ENCODE assay signal across 18 cellular contexts in the genomic region with DNA sequence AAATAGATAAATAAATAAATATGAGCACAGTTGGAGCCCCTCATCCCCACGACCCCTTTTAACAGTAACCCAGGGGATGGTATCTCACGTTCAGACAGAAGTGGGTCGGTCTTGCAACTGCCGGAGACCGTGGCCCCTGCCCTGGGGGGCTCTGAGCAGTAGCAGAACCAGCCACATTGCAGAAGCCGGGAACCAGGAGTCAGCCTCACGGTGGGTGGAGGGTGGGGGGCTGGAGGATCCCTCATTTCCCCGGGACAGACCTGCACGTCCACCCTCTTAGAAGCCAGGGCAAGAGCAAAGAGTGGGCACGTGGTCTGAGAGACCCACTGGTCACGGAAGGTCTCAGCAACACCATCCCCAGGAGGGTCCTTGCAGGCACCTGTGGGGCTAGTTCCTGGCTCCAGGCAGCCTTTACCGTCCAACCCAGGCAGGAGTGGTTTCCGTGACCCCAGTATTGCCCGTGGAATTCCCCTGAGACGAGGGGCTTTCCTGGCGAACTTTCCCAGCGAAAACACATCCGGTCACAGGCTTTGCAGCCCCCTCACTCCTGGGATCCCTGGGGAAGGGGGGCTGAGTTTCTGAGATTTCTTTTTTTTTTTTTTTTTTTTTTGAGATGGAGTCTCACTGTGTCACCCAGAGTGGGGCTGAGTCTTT. TPM values are rescaled to one million over a fixed set of nuclear protein-coding genes. Genes with fewer than 3 reads are reported as not detected.
DNase-seq lines count a peak whose midpoint lies in the region; ATAC-seq, FAIRE-seq and TF ChIP-seq lines count a peak whose summit lies in the region.
"Had no signal": no experiment of that assay in that cellular context is flagged by ENCODE, and none has a peak within 500 bp of the region (broad histone marks: within the 10 kb centered on the region; RNA-seq: fewer than 3 reads in every experiment).

No MANE protein-coding gene starts in this region.

- H3K23ac ChIP-seq in neuronal stem cell (ENCODE audit: low read depth, low read length, poor library complexity) = no peak overlapping the region

- no peak overlapping the region for H4K8ac ChIP-seq in neuronal stem cell (ENCODE audit: low read depth, low read length)

- no peaks in the 10 kb centered on the region for H3K36me3 ChIP-seq in neuronal stem cell (replicated peaks in 1 of 2; ENCODE audit: control insufficient read depth in 2 of 2, insufficient read depth in 2 of 2, low read length in 2 of 2)
- H3K36me3 ChIP-seq: adrenal gland, cardiac muscle cell, thoracic aorta had no signal

- in situ Hi-C loops in GM13977 (cut with MboI; ENCODE audit: low pct_unique_long_range_greater_than_20kb, low sequenced_read_pairs, unreplicated experiment) = no loop called here

- FAIRE-seq in H54 (lab: Jason Lieb, UNC) = no peak
- FAIRE-seq: small intestine had no signal

- no peak for TF ChIP-seq POLR2A in H54 (IDR thresholded peaks at IDR 0.05; ENCODE audit: low read depth, low read length)

- peak overlapping the region; percentile 82 for H2BK12ac ChIP-seq in neuronal stem cell (ENCODE audit: low read length)

- no peaks in the 10 kb centered on the region for H3K27me3 ChIP-seq in neuronal stem cell (ENCODE audit: control insufficient read depth in 3 of 3, insufficient read depth in 3 of 3, low read depth in 1 of 3, low read length in 3 of 3)
- H3K27me3 ChIP-seq: cardiac muscle cell had no signal

- no peak overlapping the region for H2BK5ac ChIP-seq in neuronal stem cell (ENCODE audit: low read length)

- H2AFZ ChIP-seq in neuronal stem cell (ENCODE audit: low read length) = peak overlapping the region; percentile 19

- H3K9ac ChIP-seq in neuronal stem cell (ENCODE audit: low read depth, low read length, poor library complexity) = no peak overlapping the region

- no peaks in the 10 kb centered on the region for H3K79me1 ChIP-seq in neuronal stem cell (ENCODE audit: low read depth, low read length)

- no CpG with 5 or more reads among the region's 18 CpGs for WGBS in neuronal stem cell (ENCODE audit: extremely low coverage in 2 of 2, insufficient read length in 2 of 2, insufficient replicate concordance in 1 of 2), 2 donors

- peak overlapping the region; percentile 83 for H3K18ac ChIP-seq in neuronal stem cell (ENCODE audit: low read length)

- no peak overlapping the region for H3K4me3 ChIP-seq in neuronal stem cell (ENCODE audit: low read length in 2 of 2)
- H3K4me3 ChIP-seq: adrenal gland, cardiac muscle cell, thoracic aorta had no signal

- TF ChIP-seq CTCF in GM13977 (IDR thresholded peaks at IDR 0.05; ENCODE audit: extremely low read depth, insufficient read depth, missing control alignments) = no peak

- peaks cover 0 to 1% of the 10 kb centered on the region in 2 donors for H3K4me1 ChIP-seq in neuronal stem cell (ENCODE audit: control insufficient read depth in 2 of 2, insufficient read depth in 1 of 2, low read depth in 1 of 2, low read length in 2 of 2)
- H3K4me1 ChIP-seq: adrenal gland had no signal

- no peak overlapping the region for H2BK120ac ChIP-seq in neuronal stem cell (ENCODE audit: low read depth, low read length)

- peak; percentile 41 for ATAC-seq in GM21529 (IDR thresholded peaks at IDR 0.05; ENCODE audit: unreplicated experiment)
- ATAC-seq in HG03565 (IDR thresholded peaks at IDR 0.05; ENCODE audit: unreplicated experiment) = peak; percentile 40
- ATAC-seq: HCT116; natural killer cell treated with Interleukin-12 subunit alpha and Interleukin-12 subunit beta and Interleukin-15 and Interleukin-18, amount 100 ng/mL, for 72 hours had no signal

- H3K27ac ChIP-seq in neuronal stem cell (replicated peaks; ENCODE audit: low read length) = no peak overlapping the region
- H3K27ac ChIP-seq: adrenal gland, cardiac muscle cell, HL-60, thoracic aorta had no signal

- peak overlapping the region; percentile 98 for H2AK5ac ChIP-seq in neuronal stem cell (ENCODE audit: low read depth, low read length)

- no peak overlapping the region for H3K4me2 ChIP-seq in neuronal stem cell (ENCODE audit: insufficient read depth, low read length, poor library complexity, severe bottlenecking)

- no peak overlapping the region for H2BK15ac ChIP-seq in neuronal stem cell (ENCODE audit: low read length)

- peak; percentile 56 for DNase-seq in GM13977 (ENCODE audit: low spot score)
- DNase-seq in neuronal stem cell (ENCODE audit: low spot score) = no peak
- no peak for DNase-seq in putamen (ENCODE audit: low spot score)
- DNase-seq in H54 (ENCODE audit: insufficient read length, low spot score) = no peak
- no peak for DNase-seq in effector CD4-positive, alpha-beta T cell
- DNase-seq: activated B cell treated with CpG ODN at 0.5 μM for 24 hours, adrenal gland, NCI-H187 treated with DMSO at 0.1 percent for 48 hours, NCI-H510A treated with DMSO at 0.1 percent for 48 hours, small intestine, T-helper 2 cell had no signal

- H3K9me3 ChIP-seq in neuronal stem cell (replicated peaks in 1 of 2; ENCODE audit: control insufficient read depth in 2 of 2, insufficient read depth in 1 of 2, low read depth in 1 of 2, low read length in 2 of 2) = no peaks in the 10 kb centered on the region
- H3K9me3 ChIP-seq: adrenal gland, thoracic aorta had no signal

- no peak overlapping the region for H3K14ac ChIP-seq in neuronal stem cell (ENCODE audit: low read length)

- H4K91ac ChIP-seq in neuronal stem cell (ENCODE audit: low read depth, low read length, poor library complexity) = no peak overlapping the region

- H3K4ac ChIP-seq in neuronal stem cell (ENCODE audit: low read length) = no peak overlapping the region

RNA-seq across cellular contexts. Expression of gene IL3RA, which starts 8.8 kb away (rescaled TPM):
- 0.03 TPM for polyA plus RNA-seq in neuronal stem cell (2013, experiment 1 of 2)
- polyA plus RNA-seq in neuronal stem cell (2013, experiment 2 of 2) = 0.06 TPM

RNA-seq across cellular contexts. Expression of gene CSF2RA, which starts 59.2 kb away (rescaled TPM):
- 3.1 TPM for polyA plus RNA-seq in neuronal stem cell (2013, experiment 1 of 2)
- 2.8 TPM for polyA plus RNA-seq in neuronal stem cell (2013, experiment 2 of 2)
